In the genomic region with DNA sequence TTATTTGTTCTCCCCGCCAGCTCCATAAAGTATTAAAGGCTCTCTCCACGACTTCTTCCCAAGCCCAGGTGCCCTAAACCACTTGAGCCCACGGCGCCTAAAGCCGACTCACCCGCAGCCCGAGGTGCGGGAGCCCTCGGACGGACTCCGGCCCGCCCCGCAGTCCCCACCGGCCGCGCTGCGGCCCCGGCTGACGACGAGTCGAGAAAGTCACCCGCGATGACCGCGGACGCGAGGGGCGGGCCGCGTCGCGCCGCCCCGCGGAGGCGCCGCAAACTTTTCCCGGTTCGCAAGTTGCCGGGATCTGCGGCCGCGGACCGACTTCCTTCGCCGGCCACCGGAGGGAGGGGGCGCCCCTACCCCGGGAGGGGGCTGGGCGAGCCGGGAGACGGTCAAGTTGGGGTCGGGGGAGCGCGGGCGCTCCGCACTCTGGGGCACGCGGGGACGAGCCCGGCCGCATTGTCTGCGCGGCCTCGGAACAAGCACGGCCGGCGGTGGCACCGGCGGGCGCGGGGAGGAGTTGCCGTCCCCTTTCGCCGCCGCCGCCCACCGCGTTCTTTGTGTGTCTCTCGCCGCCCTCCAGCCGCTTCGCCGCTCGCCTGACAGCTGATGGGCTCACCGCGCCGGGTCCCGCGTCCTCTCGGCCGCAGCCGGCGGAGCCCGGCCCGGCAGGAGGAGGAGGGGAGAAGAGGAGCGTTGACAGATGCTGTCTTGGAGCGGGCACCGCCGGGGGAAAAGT, we compare ENCODE assay signal across 8 cellular contexts.
A peak's percentile ranks its signal among the peaks of the same experiment; 100 is the strongest.
DNase-seq lines count a peak whose midpoint lies in the region; ATAC-seq and TF ChIP-seq lines count a peak whose summit lies in the region.

No MANE protein-coding gene starts in this region.

- BruUV-seq in Panc1 (replicated peaks; lab: Mats Ljungman, UMichigan) = no TSS peak

- H3K9me3 ChIP-seq in Panc1 (ENCODE audit: control insufficient read depth, insufficient read depth, low read depth, low read length) (no peaks in the 10 kb centered on the region), mononuclear cell (ENCODE audit: low read depth, low read length) (no peaks in the 10 kb centered on the region), uterus (no peaks in the 10 kb centered on the region)

- POLR2A ChIA-PET in Panc1 (lab: Charles Lee) = interaction anchor here (0.6 to 1.2 kb wide), 2 partner anchors 35 to 236 kb away, joined by 3 read pairs; no protein-coding TSS in a partner anchor

- TF ChIP-seq CTCF in GM13976 (IDR thresholded peaks at IDR 0.05; ENCODE audit: borderline replicate concordance, control extremely low read depth, extremely low read depth, insufficient read depth, missing control alignments) = no peak
- peak; percentile 71 for TF ChIP-seq CTCF in Panc1 (IDR thresholded peaks at IDR 0.05)
- TF ChIP-seq CTCF in epithelial cell of proximal tubule (conservative IDR thresholded peaks at IDR 0.05; ENCODE audit: low read depth, low read length) = no peak
- TF ChIP-seq CTCF in uterus (IDR thresholded peaks at IDR 0.05) = peak in 3 of 4 experiments; percentile 6 to 44 (median 32)

- H3K4me1 ChIP-seq in Panc1 (ENCODE audit: control insufficient read depth, insufficient read depth, low read length) (peaks cover 48% of the 10 kb centered on the region), mononuclear cell (ENCODE audit: insufficient read depth, low read length) (peaks cover 7% of the 10 kb centered on the region), uterus (no peaks in the 10 kb centered on the region)

- intact Hi-C loops in Panc1 (cut with micrococcal nuclease; ENCODE audit: unreplicated experiment) = no loop called here
- intact Hi-C loops in uterus (cut with DNase I; ENCODE audit: low total_unique reads) = no loop called here

- in situ Hi-C loops in GM13976 (cut with MboI; ENCODE audit: low sequenced_read_pairs, unreplicated experiment) = no loop called here
- in situ Hi-C loops in Panc1 (cut with HindIII; ENCODE audit: low pct_unique_long_range_greater_than_20kb, low sequenced_read_pairs) = no loop called here

- ATAC-seq in GM21825 (IDR thresholded peaks at IDR 0.05; ENCODE audit: unreplicated experiment) (peak; percentile 33), Panc1 (peak; percentile 74)

- H3K27ac ChIP-seq in Panc1 (ENCODE audit: low read length) = peak overlapping the region; percentile 100
- H3K27ac ChIP-seq in uterus = peak overlapping the region; percentile 86 to 97

- H3K27me3 ChIP-seq in Panc1 (ENCODE audit: control insufficient read depth, insufficient read depth, low read length) (no peaks in the 10 kb centered on the region), mononuclear cell (ENCODE audit: insufficient read depth, low read length) (peaks cover 79% of the 10 kb centered on the region), uterus (no peaks in the 10 kb centered on the region)

- CTCF ChIA-PET in Panc1 (lab: Charles Lee) = no interaction called here

- H3K36me3 ChIP-seq in Panc1 (ENCODE audit: control insufficient read depth, insufficient read depth, low read length) (peaks cover 15% of the 10 kb centered on the region; the same call in 1 of the 2 replicates), uterus (no peaks in the 10 kb centered on the region)

- DNase-seq in GM13976 (ENCODE audit: low spot score) = peak; percentile 7
- no peak for DNase-seq in Panc1 (ENCODE audit: low read depth, low spot score)
- no peak for DNase-seq in epithelial cell of proximal tubule (ENCODE audit: low read depth)
- peak; percentile 21 to 39 for DNase-seq in uterus
- DNase-seq in effector CD4-positive, alpha-beta T cell = no peak
- DNase-seq in NCI-H2171 (lab: John Stamatoyannopoulos, UW) = no peak

- TF ChIP-seq POLR2A in uterus (IDR thresholded peaks at IDR 0.05) = peak in 1 of 2 donors; percentile 37

- peak overlapping the region; percentile 83 to 87 for H3K4me3 ChIP-seq in Panc1 (ENCODE audit: low read depth in 2 of 2, low read length in 2 of 2)
- H3K4me3 ChIP-seq in epithelial cell of proximal tubule (ENCODE audit: low read depth, low read length) = peak overlapping the region; percentile 86
- peak overlapping the region; percentile 32 for H3K4me3 ChIP-seq in mononuclear cell (ENCODE audit: low read length)
- peak overlapping the region; percentile 76 to 87 for H3K4me3 ChIP-seq in uterus

Comparison
In these comparisons a context has a peak if more than half of its experiments do, and no peak if none do; other contexts are left out.
1. DNase-seq: peak in GM13976 (single experiment) and uterus (2 of 2); none in Panc1 (single experiment), epithelial cell of proximal tubule (single experiment), effector CD4-positive, alpha-beta T cell (single experiment) and NCI-H2171 (single experiment).
2. CTCF ChIP-seq: peak in Panc1 (single experiment) and uterus (3 of 4); none in GM13976 (single experiment) and epithelial cell of proximal tubule (single experiment).
3. H3K4me3 ChIP-seq: peak in every context shown above with its lines; median percentile 86 in epithelial cell of proximal tubule; 85 in Panc1; 82 in uterus; 32 in mononuclear cell.